In genomic region chr6:64227868-64228267, GRCh38 we compare ENCODE assay signal across 18 cellular contexts.
DNase-seq lines count a peak whose midpoint lies in the region; FAIRE-seq and TF ChIP-seq lines count a peak whose summit lies in the region.
"Had no signal": no experiment of that assay in that cellular context is flagged by ENCODE, and none has a peak within 500 bp of the region (broad histone marks: within the 10 kb centered on the region; RNA-seq: fewer than 3 reads in every experiment).

No MANE protein-coding gene starts in this region.

- no peak overlapping the region for H3K27ac ChIP-seq in GM23248
- no peak overlapping the region for H3K27ac ChIP-seq in stomach

- peak; percentile 25 for FAIRE-seq in D721Med (lab: Jason Lieb, UNC)
- FAIRE-seq: G401.6, GM12892 had no signal

- WGBS in GM23248 (ENCODE audit: low coverage in 1 of 2, low lambda C conversion rate in 2 of 2, missing lambda C conversion rate in 2 of 2), 2 experiments, result 68 to 83% methylated on average over 1 of the region's 1 CpG
- 68 to 87% (median 78%) methylated on average over 1 of the region's 1 CpG for WGBS in stomach, 5 donors

- H3K4me3 ChIP-seq in GM23248 (no peak overlapping the region), epithelial cell of esophagus (ENCODE audit: low read length) (no peak overlapping the region), stomach (no peak overlapping the region)
- H3K4me3 ChIP-seq: GM23338 had no signal

- H3K36me3 ChIP-seq in GM23248 (ENCODE audit: low read depth) (no peaks in the 10 kb centered on the region), stomach (no peaks in the 10 kb centered on the region)

- in situ Hi-C loops in GM23248 (cut with MboI), result no loop called here

- no peak for TF ChIP-seq EP300 in stomach (IDR thresholded peaks at IDR 0.05)

- H3F3A ChIP-seq in GM23248 (ENCODE audit: insufficient read depth), result no peaks in the 10 kb centered on the region

- H3K27me3 ChIP-seq in GM23248 (replicated peaks; ENCODE audit: insufficient read depth) (no peaks in the 10 kb centered on the region), stomach (no peaks in the 10 kb centered on the region)

- no peak for DNase-seq in D721Med (ENCODE audit: insufficient read length, low spot score)
- peak; percentile 5 for DNase-seq in GM23248
- DNase-seq in RKO (ENCODE audit: low spot score), result peak; percentile 53
- peak; percentile 39 for DNase-seq in epithelial cell of esophagus (ENCODE audit: low read depth)
- DNase-seq in stomach, result no peak
- DNase-seq in hypothalamus (lab: John Stamatoyannopoulos, UW), result no peak
- no peak for DNase-seq in stimulated activated CD4-positive, alpha-beta T cell treated with anti-CD3 and anti-CD28 coated beads, Interleukin-15, amount 100 ng/mL, for 24 hours
- DNase-seq in HPDE6-E6E7 (ENCODE audit: extremely low spot score), result no peak
- DNase-seq: C1 segment of cervical spinal cord; Calu3; CD4-positive, alpha-beta memory T cell; COR-L47; DMS153; DND-41; H9 had no signal

- TF ChIP-seq CTCF in D721Med (IDR thresholded peaks at IDR 0.05; ENCODE audit: insufficient read depth, missing control alignments) (no peak), epithelial cell of esophagus (IDR thresholded peaks at IDR 0.05; ENCODE audit: insufficient read depth, low read depth, low read length, missing control alignments) (no peak), stomach (IDR thresholded peaks at IDR 0.05) (no peak)

- H3K9me3 ChIP-seq in GM23248 (ENCODE audit: low read depth) (no peaks in the 10 kb centered on the region), stomach (no peaks in the 10 kb centered on the region)

- no peak overlapping the region for H3K9ac ChIP-seq in GM23248

- H3K4me1 ChIP-seq in GM23248 (ENCODE audit: insufficient read depth), result no peaks in the 10 kb centered on the region
- no peaks in the 10 kb centered on the region for H3K4me1 ChIP-seq in stomach

- H4K20me1 ChIP-seq in GM23248 (ENCODE audit: insufficient read depth), result no peaks in the 10 kb centered on the region

- H3K79me2 ChIP-seq in GM23248 (ENCODE audit: insufficient read depth), result no peaks in the 10 kb centered on the region

- no peak overlapping the region for H2AFZ ChIP-seq in GM23248
- H2AFZ ChIP-seq: GM23338 had no signal

- TF ChIP-seq POLR2A in stomach (IDR thresholded peaks at IDR 0.05), result no peak

- intact Hi-C loops in stomach (cut with DNase I; ENCODE audit: low total_unique reads), result no loop called here

- no peaks in the 10 kb centered on the region for H3K9me2 ChIP-seq in GM23248 (ENCODE audit: insufficient read depth)

- no peak overlapping the region for H3K4me2 ChIP-seq in GM23248 (ENCODE audit: unreplicated experiment)
- H3K4me2 ChIP-seq: GM23338 had no signal

Comparison
In these comparisons a context has a peak if more than half of its experiments do, and no peak if none do; other contexts are left out.
1. DNase-seq: peak in GM23248 (single experiment), RKO (single experiment) and epithelial cell of esophagus (single experiment); none in D721Med (single experiment), stomach (single experiment), hypothalamus (0 of 51), stimulated activated CD4-positive, alpha-beta T cell treated with anti-CD3 and anti-CD28 coated beads, Interleukin-15, amount 100 ng/mL, for 24 hours (single experiment) and HPDE6-E6E7 (single experiment).